ENCODE assay signal across 15 cellular contexts in the genomic region with DNA sequence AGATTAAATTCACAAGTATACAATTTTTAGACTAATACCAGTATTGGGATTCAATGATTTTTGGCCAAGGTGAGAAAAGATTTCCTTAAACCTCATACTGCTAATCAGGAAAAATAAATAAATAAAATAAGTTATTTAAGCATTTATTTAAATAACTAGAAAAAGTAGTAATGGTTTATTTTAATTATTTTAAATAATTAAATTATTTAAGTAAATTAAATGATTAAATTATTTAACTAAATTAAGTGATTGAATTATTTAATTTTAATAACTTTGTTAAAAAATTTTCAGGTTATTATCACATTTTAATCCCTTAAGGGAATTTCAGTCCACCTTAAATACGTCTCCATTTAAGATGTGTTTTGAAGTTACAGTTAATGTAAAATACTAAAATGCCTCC.
A peak's percentile ranks its signal among the peaks of the same experiment; 100 is the strongest.
DNase-seq lines count a peak whose midpoint lies in the region; FAIRE-seq and TF ChIP-seq lines count a peak whose summit lies in the region.
"Had no signal": no experiment of that assay in that cellular context is flagged by ENCODE, and none has a peak within 500 bp of the region (broad histone marks: within the 10 kb centered on the region; RNA-seq: fewer than 3 reads in every experiment).

No MANE protein-coding gene starts in this region.

- no peak for TF ChIP-seq CTCF in GM10266 (IDR thresholded peaks at IDR 0.05; ENCODE audit: control insufficient read depth, insufficient read depth, low read depth, missing control alignments)

- peak; percentile 97 for FAIRE-seq in G401.6 (lab: Jason Lieb, UNC)
- peak; percentile 88 for FAIRE-seq in TTC549 (lab: Jason Lieb, UNC)
- FAIRE-seq in frontal cortex (lab: Jason Lieb, UNC) = peak; percentile 98
- FAIRE-seq: GM12878, GM18507 had no signal

- DNase-seq in frontal cortex (ENCODE audit: low spot score in 2 of 2) (no peak), kidney tubule cell (ENCODE audit: low spot score) (no peak), D341Med (ENCODE audit: low spot score) (no peak), NCI-H1105 treated with DMSO at 0.1 percent for 48 hours (lab: John Stamatoyannopoulos, UW) (no peak), GM10266 (ENCODE audit: extremely low spot score) (no peak)
- DNase-seq: AML-193; Caco-2; CD8-positive, alpha-beta memory T cell; DMS53; GOT3; H9 had no signal
